In the genomic region with DNA sequence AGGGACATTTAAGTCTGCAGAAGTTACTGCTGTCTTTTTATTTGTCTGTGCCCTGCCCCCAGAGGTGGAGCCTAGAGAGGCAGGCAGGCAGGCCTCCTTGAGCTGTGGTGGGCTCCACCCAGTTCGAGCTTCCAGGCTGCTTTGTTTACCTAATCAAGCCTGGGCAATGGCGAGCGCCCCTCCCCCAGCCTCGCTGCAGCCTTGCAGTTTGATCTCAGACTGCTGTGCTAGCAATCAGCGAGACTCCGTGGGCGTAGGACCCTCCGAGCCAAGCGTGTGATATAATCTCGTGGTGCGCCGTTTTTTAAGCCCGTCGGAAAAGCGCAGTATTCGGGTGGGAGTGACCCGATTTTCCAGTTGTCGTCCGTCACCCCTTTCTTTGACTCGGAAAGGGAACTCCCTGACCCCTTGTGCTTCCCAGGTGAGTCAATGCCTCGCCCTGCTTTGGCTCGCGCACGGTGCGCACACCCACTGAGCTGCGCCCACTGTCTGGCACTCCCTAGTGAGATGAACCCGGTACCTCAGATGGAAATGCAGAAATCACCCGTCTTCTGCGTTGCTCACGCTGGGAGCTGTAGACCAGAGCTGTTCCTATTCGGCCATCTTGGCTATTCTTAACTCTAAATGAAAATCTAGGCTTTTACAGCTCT, we compare ENCODE assay signal across 8 cellular contexts.
DNase-seq lines count a peak whose midpoint lies in the region; ATAC-seq and TF ChIP-seq lines count a peak whose summit lies in the region.
"Not testable (repeated sequence)": the region's sequence is repeated elsewhere in the genome, so short reads cannot be mapped to it uniquely, and the experiment has no call there.

No MANE protein-coding gene starts in this region.

- H3K9me3 ChIP-seq in Caco-2; PC-3 (ENCODE audit: low read length): not testable (repeated sequence)
- peaks cover 14% of the 10 kb centered on the region for H3K9me3 ChIP-seq in endodermal cell (ENCODE audit: control insufficient read depth, low read length)

- intact Hi-C loops in Caco-2 (cut with micrococcal nuclease; ENCODE audit: unreplicated experiment); PC-3 (cut with micrococcal nuclease): not testable (repeated sequence)

- peak overlapping the region; percentile 40; the same call in 1 of the 2 replicates for H3K9ac ChIP-seq in PC-3 (ENCODE audit: low read length)
- H3K9ac ChIP-seq in endodermal cell (ENCODE audit: extremely low read depth, low read length, poor library complexity, severe bottlenecking) = not testable (repeated sequence)

- CTCF ChIA-PET in Caco-2 (lab: Charles Lee); PC-3 (lab: Charles Lee): not testable (repeated sequence)

- peaks cover 11% of the 10 kb centered on the region for H3K9me3 Mint-ChIP-seq in Caco-2 (ENCODE audit: unreplicated experiment)
- H3K9me3 Mint-ChIP-seq in GM23338 = peaks cover 37% of the 10 kb centered on the region
- peaks cover 28% of the 10 kb centered on the region for H3K9me3 Mint-ChIP-seq in endodermal cell
- not testable (repeated sequence) for H3K9me3 Mint-ChIP-seq in glutamatergic neuron (ENCODE audit: unreplicated experiment)
- H3K9me3 Mint-ChIP-seq in progenitor cell of endocrine pancreas (ENCODE audit: low read depth) = peaks cover 24% of the 10 kb centered on the region

- H3K4me2 ChIP-seq in GM23338 (peak overlapping the region; percentile 58; the same call in 1 of the 2 replicates), PC-3 (ENCODE audit: low read length) (peak overlapping the region; percentile 73)

- TF ChIP-seq CTCF in Caco-2 (IDR thresholded peaks at IDR 0.05; ENCODE audit: insufficient read depth in 1 of 2, low read depth in 1 of 2, low read length in 1 of 2, severe bottlenecking in 1 of 2, unreplicated experiment in 1 of 2); GM23338 (conservative IDR thresholded peaks at IDR 0.05; ENCODE audit: low read depth in 2 of 2); PC-3 (conservative IDR thresholded peaks at IDR 0.05; ENCODE audit: low read depth, low read length); endodermal cell (conservative IDR thresholded peaks at IDR 0.05); glutamatergic neuron (IDR thresholded peaks at IDR 0.05; ENCODE audit: partially characterized antibody, unreplicated experiment); progenitor cell of endocrine pancreas (IDR thresholded peaks at IDR 0.05; ENCODE audit: unreplicated experiment): not testable (repeated sequence)

- H3K36me3 ChIP-seq in Caco-2 (ENCODE audit: control insufficient read depth, insufficient read depth, low read length); GM23338 (ENCODE audit: insufficient read depth); PC-3 (ENCODE audit: low read depth, low read length); endodermal cell (ENCODE audit: control insufficient read depth, insufficient read depth, low read length): not testable (repeated sequence)

- 0 out of 2 replicates have a peak overlapping the region, but pooled peaks have one; percentile 0 for H2AFZ ChIP-seq in GM23338
- 0 out of 2 replicates have a peak overlapping the region, but pooled peaks have one; percentile 15 for H2AFZ ChIP-seq in PC-3 (ENCODE audit: low read length)

- not testable (repeated sequence) for H3K9me2 ChIP-seq in GM23338 (ENCODE audit: insufficient read depth); PC-3 (replicated peaks; ENCODE audit: low read length)

- not testable (repeated sequence) for H3K79me2 ChIP-seq in GM23338 (replicated peaks; ENCODE audit: insufficient read depth); PC-3 (ENCODE audit: low read length)

- not testable (repeated sequence) for DNase-seq in Caco-2; GM23338 (ENCODE audit: low spot score); endodermal cell; progenitor cell of endocrine pancreas (ENCODE audit: low spot score, unreplicated experiment)
- DNase-seq in NCI-H1417 (lab: John Stamatoyannopoulos, UW) = peak in 2 of 3 experiments; percentile 6 to 30
- DNase-seq in NCI-H526 (lab: John Stamatoyannopoulos, UW) = peak; percentile 18 to 34
- peak; percentile 40 for DNase-seq in PC-3
- peak; percentile 16 for DNase-seq in glutamatergic neuron

- not testable (repeated sequence) for H3K27me3 Mint-ChIP-seq in Caco-2 (ENCODE audit: insufficient read depth, unreplicated experiment); GM23338 (ENCODE audit: insufficient read depth, low read depth, poor library complexity); endodermal cell (ENCODE audit: insufficient read depth); glutamatergic neuron (ENCODE audit: unreplicated experiment); progenitor cell of endocrine pancreas

- not testable (repeated sequence) for H3K27me3 ChIP-seq in Caco-2 (replicated peaks; ENCODE audit: control insufficient read depth, insufficient read depth, low read length); GM23338 (ENCODE audit: insufficient read depth); PC-3 (ENCODE audit: low read length); endodermal cell (ENCODE audit: control insufficient read depth, insufficient read depth, low read length, poor library complexity, severe bottlenecking)

- WGBS in endodermal cell (ENCODE audit: insufficient coverage in 1 of 2, insufficient read length in 1 of 2), 2 experiments = 84 to 91% methylated on average over 20 to 27 of the region's 31 CpGs

- H3K4me1 Mint-ChIP-seq in Caco-2 (ENCODE audit: low read depth, unreplicated experiment); GM23338; endodermal cell; glutamatergic neuron (ENCODE audit: low read depth, unreplicated experiment); progenitor cell of endocrine pancreas (ENCODE audit: low read depth): not testable (repeated sequence)

- POLR2A ChIA-PET in Caco-2 (lab: Charles Lee); PC-3 (lab: Charles Lee; ENCODE audit: unreplicated experiment): not testable (repeated sequence)

- not testable (repeated sequence) for H3K27ac Mint-ChIP-seq in Caco-2 (ENCODE audit: unreplicated experiment); GM23338; endodermal cell; glutamatergic neuron (ENCODE audit: unreplicated experiment); progenitor cell of endocrine pancreas

- not testable (repeated sequence) for H3K4me3 ChIP-seq in Caco-2 (ENCODE audit: low read depth, low read length); GM23338; endodermal cell (ENCODE audit: low read length)
- H3K4me3 ChIP-seq in PC-3 (ENCODE audit: low read length) = peak overlapping the region; percentile 57

- H3F3A ChIP-seq in GM23338 (replicated peaks; ENCODE audit: low read depth); PC-3 (ENCODE audit: low read length, unreplicated experiment): not testable (repeated sequence)

- H3K4me1 ChIP-seq in Caco-2; GM23338 (ENCODE audit: insufficient read depth); endodermal cell (ENCODE audit: control insufficient read depth, insufficient read depth, low read length): not testable (repeated sequence)
- peaks cover 11% of the 10 kb centered on the region for H3K4me1 ChIP-seq in PC-3 (ENCODE audit: insufficient read depth, low read length)

- H4K20me1 ChIP-seq in GM23338 (replicated peaks; ENCODE audit: insufficient read depth); PC-3 (ENCODE audit: low read length): not testable (repeated sequence)

- not testable (repeated sequence) for H3K36me3 Mint-ChIP-seq in Caco-2 (ENCODE audit: insufficient read depth, unreplicated experiment); endodermal cell (ENCODE audit: low read depth); glutamatergic neuron (ENCODE audit: unreplicated experiment); progenitor cell of endocrine pancreas (ENCODE audit: insufficient read depth)
- H3K36me3 Mint-ChIP-seq in GM23338 (ENCODE audit: low read depth) = peaks cover 32% of the 10 kb centered on the region

- not testable (repeated sequence) for BruUV-seq in Caco-2 (replicated peaks; lab: Mats Ljungman, UMichigan); PC-3 (replicated peaks; lab: Mats Ljungman, UMichigan)

- ATAC-seq in GM23338 = not testable (repeated sequence)
- peak; percentile 35 for ATAC-seq in PC-3

- H3K4me3 Mint-ChIP-seq in Caco-2 (ENCODE audit: unreplicated experiment) = peak overlapping the region; percentile 22
- H3K4me3 Mint-ChIP-seq in GM23338; glutamatergic neuron (ENCODE audit: unreplicated experiment): not testable (repeated sequence)
- peak overlapping the region; percentile 47 for H3K4me3 Mint-ChIP-seq in endodermal cell
- H3K4me3 Mint-ChIP-seq in progenitor cell of endocrine pancreas (ENCODE audit: low read depth) = peak overlapping the region; percentile 35

- not testable (repeated sequence) for H3K27ac ChIP-seq in GM23338 (ENCODE audit: low read depth); endodermal cell (ENCODE audit: low read depth, low read length)
- peak overlapping the region; percentile 70 for H3K27ac ChIP-seq in PC-3 (ENCODE audit: low read length)
